In the genomic region with DNA sequence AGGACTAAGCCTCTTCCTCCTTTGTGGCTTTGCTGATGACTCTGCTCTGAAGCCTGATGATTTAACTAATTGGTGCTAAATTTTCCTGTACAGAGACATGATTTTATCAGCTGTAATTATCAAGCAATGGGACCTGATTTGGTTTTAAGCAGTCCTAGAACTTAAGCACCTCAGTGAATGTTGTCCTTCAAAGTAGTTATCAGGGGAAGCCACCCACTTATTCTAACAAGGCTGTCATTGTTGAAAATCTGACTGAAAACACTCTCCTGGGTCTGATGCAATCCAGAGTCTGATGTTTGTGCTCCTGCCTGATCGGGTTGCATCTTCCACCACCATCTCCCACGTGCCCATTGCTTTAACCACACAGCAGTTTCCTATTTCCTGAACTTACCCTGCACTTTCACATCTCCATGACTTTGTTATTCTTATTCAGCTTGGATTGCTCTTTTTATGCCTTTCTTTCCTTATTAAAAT, we compare ENCODE assay signal across 8 cellular contexts. TPM values are rescaled to one million over a fixed set of nuclear protein-coding genes. Genes with fewer than 3 reads are reported as not detected.
DNase-seq lines count a peak whose midpoint lies in the region; ATAC-seq and TF ChIP-seq lines count a peak whose summit lies in the region.

No MANE protein-coding gene starts in this region.

- WGBS in psoas muscle, 3 donors, result 2 to 14% (median 7%) methylated on average over 2 of the region's 2 CpGs

- no peak overlapping the region for H3K4me3 ChIP-seq in psoas muscle

- H3K36me3 Mint-ChIP-seq in CD14-positive monocyte, result no peaks in the 10 kb centered on the region
- H3K36me3 Mint-ChIP-seq in activated naive CD8-positive, alpha-beta T cell treated with anti-CD3 and anti-CD28 coated beads, Interleukin-2, amount 50 U/mL, for 24 hours (ENCODE audit: low read depth), result peaks cover 10% of the 10 kb centered on the region

- H3K27me3 Mint-ChIP-seq in CD14-positive monocyte (ENCODE audit: low read depth in 3 of 3), result peaks cover 0 to 2% (median 0%) of the 10 kb centered on the region in 3 donors
- H3K27me3 Mint-ChIP-seq in activated naive CD8-positive, alpha-beta T cell treated with anti-CD3 and anti-CD28 coated beads, Interleukin-2, amount 50 U/mL, for 24 hours, result peaks cover 7% of the 10 kb centered on the region

- H3K36me3 ChIP-seq in psoas muscle (ENCODE audit: insufficient read depth in 1 of 2, low read depth in 1 of 2), result no peaks in the 10 kb centered on the region

- peak overlapping the region; percentile 51 to 77 for H3K4me3 Mint-ChIP-seq in CD14-positive monocyte
- H3K4me3 Mint-ChIP-seq in activated naive CD8-positive, alpha-beta T cell treated with anti-CD3 and anti-CD28 coated beads, Interleukin-2, amount 50 U/mL, for 24 hours, result peak overlapping the region; percentile 58

- peaks cover 34% of the 10 kb centered on the region for H3K4me1 Mint-ChIP-seq in CD14-positive monocyte
- H3K4me1 Mint-ChIP-seq in activated naive CD8-positive, alpha-beta T cell treated with anti-CD3 and anti-CD28 coated beads, Interleukin-2, amount 50 U/mL, for 24 hours, result peaks cover 89% of the 10 kb centered on the region

- DNase-seq in CD14-positive monocyte (ENCODE audit: low spot score) (peak; percentile 60), NOMO-1 (lab: John Stamatoyannopoulos, UW; ENCODE audit: unreplicated experiment in 2 of 2) (peak; percentile 68 to 88), mucosa of gallbladder (ENCODE audit: low spot score) (peak; percentile 23), occipital lobe (lab: John Stamatoyannopoulos, UW) (no peak), psoas muscle (no peak)
- peak; percentile 53 for DNase-seq in activated naive CD8-positive, alpha-beta T cell treated with anti-CD3 and anti-CD28 coated beads, Interleukin-2, amount 50 U/mL, for 24 hours

- H3K9me3 Mint-ChIP-seq in CD14-positive monocyte, result peaks cover 0 to 1% (median 0%) of the 10 kb centered on the region in 7 donors
- H3K9me3 Mint-ChIP-seq in activated naive CD8-positive, alpha-beta T cell treated with anti-CD3 and anti-CD28 coated beads, Interleukin-2, amount 50 U/mL, for 24 hours, result no peaks in the 10 kb centered on the region

- peak overlapping the region; percentile 78 to 94 (median 90) for H3K27ac Mint-ChIP-seq in CD14-positive monocyte
- H3K27ac Mint-ChIP-seq in activated naive CD8-positive, alpha-beta T cell treated with anti-CD3 and anti-CD28 coated beads, Interleukin-2, amount 50 U/mL, for 24 hours, result peak overlapping the region; percentile 88

- H3K27ac ChIP-seq in psoas muscle, result no peak overlapping the region

- H3K27me3 ChIP-seq in psoas muscle (ENCODE audit: insufficient read depth in 3 of 3, low read length in 2 of 3), result peaks cover 0 to 2% (median 0%) of the 10 kb centered on the region in 3 donors

- H3K9me3 ChIP-seq in psoas muscle, result no peaks in the 10 kb centered on the region

- no peaks in the 10 kb centered on the region for H3K4me1 ChIP-seq in psoas muscle

- intact Hi-C loops in CD14-positive monocyte (cut with micrococcal nuclease) (loop anchor here in 1 of 2 donors (5.0 to 10.0 kb wide), 2 partner anchors 257 to 369 kb away; no protein-coding TSS in a partner anchor), psoas muscle (cut with DNase I) (no loop called here)

- peak; percentile 28 for ATAC-seq in GM19463 (IDR thresholded peaks at IDR 0.05; ENCODE audit: unreplicated experiment)
- peak; percentile 38 for ATAC-seq in activated naive CD8-positive, alpha-beta T cell treated with anti-CD3 and anti-CD28 coated beads, Interleukin-2, amount 50 U/mL, for 24 hours
- ATAC-seq in HG02571 (IDR thresholded peaks at IDR 0.05; ENCODE audit: unreplicated experiment), result no peak
- no peak for ATAC-seq in psoas muscle

- TF ChIP-seq CTCF in CD14-positive monocyte (IDR thresholded peaks at IDR 0.05) (no peak), psoas muscle (IDR thresholded peaks at IDR 0.05) (no peak)

RNA-seq across cellular contexts. Expression of gene S1PR1, which starts 54.8 kb away (rescaled TPM):
- polyA plus RNA-seq in CD14-positive monocyte (under 1 TPM; 0.43 to 0.64 TPM), psoas muscle (10 to 100 TPM; 21.9 to 26.6 (median 25.8) TPM)
- total RNA-seq in mucosa of gallbladder (14.6 TPM), occipital lobe (21.2 TPM), psoas muscle (10 to 100 TPM; 22.3 to 35.7 (median 25.0) TPM)

Comparison
In these comparisons a context has a peak if more than half of its experiments do, and no peak if none do; other contexts are left out.
1. DNase-seq: peak in CD14-positive monocyte (single experiment), NOMO-1 (2 of 2), activated naive CD8-positive, alpha-beta T cell treated with anti-CD3 and anti-CD28 coated beads, Interleukin-2, amount 50 U/mL, for 24 hours (single experiment) and mucosa of gallbladder (single experiment); none in occipital lobe (single experiment) and psoas muscle (0 of 2).
2. ATAC-seq: peak in GM19463 (single experiment) and activated naive CD8-positive, alpha-beta T cell treated with anti-CD3 and anti-CD28 coated beads, Interleukin-2, amount 50 U/mL, for 24 hours (single experiment); none in HG02571 (single experiment) and psoas muscle (0 of 4).